ENCODE assay signal across 8 cellular contexts in the genomic region with DNA sequence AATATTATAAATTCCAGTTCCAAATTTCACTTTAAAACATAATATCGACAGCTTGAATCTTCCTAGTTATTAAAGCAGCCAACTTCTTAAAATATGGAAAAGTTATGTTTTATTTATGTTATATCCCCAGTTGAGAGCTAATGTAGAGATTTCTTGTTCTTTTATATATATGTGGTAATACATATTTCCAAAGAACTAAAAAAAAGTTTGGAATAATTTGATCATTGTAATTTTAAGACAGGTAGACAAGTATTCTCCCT. TPM values are rescaled to one million over a fixed set of nuclear protein-coding genes. Genes with fewer than 3 reads are reported as not detected.
DNase-seq lines count a peak whose midpoint lies in the region; ATAC-seq, FAIRE-seq and TF ChIP-seq lines count a peak whose summit lies in the region.

No MANE protein-coding gene starts in this region.

- no peak overlapping the region for H3K27ac Mint-ChIP-seq in CD4-positive, CD25-positive, alpha-beta regulatory T cell
- H3K27ac Mint-ChIP-seq in effector memory CD8-positive, alpha-beta T cell: peak overlapping the region in 1 of 2 donors; percentile 83
- peak overlapping the region; percentile 86 for H3K27ac Mint-ChIP-seq in neural progenitor cell

- H4K20me1 ChIP-seq in OCI-LY1 (ENCODE audit: insufficient read depth, low read length): no peaks in the 10 kb centered on the region
- H4K20me1 ChIP-seq in neural progenitor cell (ENCODE audit: low read depth): peaks cover 6% of the 10 kb centered on the region

- peaks cover 79% of the 10 kb centered on the region for H3K27me3 Mint-ChIP-seq in CD4-positive, CD25-positive, alpha-beta regulatory T cell
- peaks cover 82 to 88% of the 10 kb centered on the region in 2 donors for H3K27me3 Mint-ChIP-seq in effector memory CD8-positive, alpha-beta T cell
- peaks cover 3% of the 10 kb centered on the region for H3K27me3 Mint-ChIP-seq in neural progenitor cell (ENCODE audit: insufficient read depth, low read depth)

- no peak for TF ChIP-seq POLR2A in GM12892 (IDR thresholded peaks at IDR 0.05; ENCODE audit: low read depth, low read length)

- no peaks in the 10 kb centered on the region for H3K9me2 ChIP-seq in OCI-LY1 (ENCODE audit: low read depth, low read length)

- H3K27ac ChIP-seq in CD4-positive, CD25-positive, alpha-beta regulatory T cell (ENCODE audit: insufficient read depth, low read length, poor library complexity, severe bottlenecking): no peak overlapping the region
- H3K27ac ChIP-seq in OCI-LY1 (ENCODE audit: low read depth, low read length, poor library complexity, severe bottlenecking): no peak overlapping the region
- peak overlapping the region; percentile 40 for H3K27ac ChIP-seq in neural progenitor cell

- H3K36me3 Mint-ChIP-seq in CD4-positive, CD25-positive, alpha-beta regulatory T cell: no peaks in the 10 kb centered on the region
- H3K36me3 Mint-ChIP-seq in effector memory CD8-positive, alpha-beta T cell (ENCODE audit: insufficient read depth): peaks cover 3% of the 10 kb centered on the region
- H3K36me3 Mint-ChIP-seq in neural progenitor cell: no peaks in the 10 kb centered on the region

- TF ChIP-seq CTCF in OCI-LY1 (IDR thresholded peaks at IDR 0.05; ENCODE audit: low read length) (no peak), neural progenitor cell (IDR thresholded peaks at IDR 0.05) (no peak)

- H3K9me3 ChIP-seq in CD4-positive, CD25-positive, alpha-beta regulatory T cell (ENCODE audit: control insufficient read depth in 2 of 2, low read length in 2 of 2): no peaks in the 10 kb centered on the region
- H3K9me3 ChIP-seq in OCI-LY1 (ENCODE audit: low read length) (no peaks in the 10 kb centered on the region), neural progenitor cell (ENCODE audit: low read depth) (no peaks in the 10 kb centered on the region)

- H3K9me3 Mint-ChIP-seq in CD4-positive, CD25-positive, alpha-beta regulatory T cell: peaks cover 0 to 4% (median 0%) of the 10 kb centered on the region in 7 donors
- H3K9me3 Mint-ChIP-seq in effector memory CD8-positive, alpha-beta T cell: no peaks in the 10 kb centered on the region
- H3K9me3 Mint-ChIP-seq in neural progenitor cell: no peaks in the 10 kb centered on the region

- no peaks in the 10 kb centered on the region for H3K36me3 ChIP-seq in CD4-positive, CD25-positive, alpha-beta regulatory T cell (ENCODE audit: control insufficient read depth, insufficient read depth, low read length)
- no peaks in the 10 kb centered on the region for H3K36me3 ChIP-seq in OCI-LY1 (ENCODE audit: insufficient read depth, low read length)
- H3K36me3 ChIP-seq in neural progenitor cell: no peaks in the 10 kb centered on the region

- H3K4me2 ChIP-seq in OCI-LY1 (ENCODE audit: low read length) (peak overlapping the region; percentile 81), neural progenitor cell (peak overlapping the region; percentile 82)

- H3K4me1 Mint-ChIP-seq in CD4-positive, CD25-positive, alpha-beta regulatory T cell: peaks cover 4 to 16% (median 10%) of the 10 kb centered on the region in 4 donors
- peaks cover 11 to 14% of the 10 kb centered on the region in 2 donors for H3K4me1 Mint-ChIP-seq in effector memory CD8-positive, alpha-beta T cell (ENCODE audit: low read depth in 2 of 2)
- peaks cover 22% of the 10 kb centered on the region for H3K4me1 Mint-ChIP-seq in neural progenitor cell

- H3K79me2 ChIP-seq in OCI-LY1 (ENCODE audit: insufficient read depth, low read length): no peaks in the 10 kb centered on the region
- H3K79me2 ChIP-seq in neural progenitor cell (ENCODE audit: low read depth): peaks cover 21% of the 10 kb centered on the region

- H2AFZ ChIP-seq in OCI-LY1 (ENCODE audit: low read length) (no peak overlapping the region), neural progenitor cell (replicated peaks) (peak overlapping the region; percentile 86)

- peaks cover 15% of the 10 kb centered on the region for H3K4me1 ChIP-seq in CD4-positive, CD25-positive, alpha-beta regulatory T cell (ENCODE audit: control insufficient read depth, insufficient read depth, low read length, poor library complexity, severe bottlenecking)
- H3K4me1 ChIP-seq in OCI-LY1 (ENCODE audit: insufficient read depth, low read length, severe bottlenecking) (peaks cover 10% of the 10 kb centered on the region), neural progenitor cell (peaks cover 9% of the 10 kb centered on the region)

- peak overlapping the region; percentile 93 to 99 (median 96) for H3K4me3 Mint-ChIP-seq in CD4-positive, CD25-positive, alpha-beta regulatory T cell
- peak overlapping the region; percentile 89 to 95 for H3K4me3 Mint-ChIP-seq in effector memory CD8-positive, alpha-beta T cell
- H3K4me3 Mint-ChIP-seq in neural progenitor cell: peak overlapping the region; percentile 97

- FAIRE-seq in GM12892 (lab: Jason Lieb, UNC): no peak

- ATAC-seq in CD4-positive, CD25-positive, alpha-beta regulatory T cell (ENCODE audit: low read depth in 2 of 2): no peak
- ATAC-seq in effector memory CD8-positive, alpha-beta T cell (replicated peaks): no peak
- ATAC-seq in GM19023 (IDR thresholded peaks at IDR 0.05; ENCODE audit: unreplicated experiment): no peak

- H3K9ac ChIP-seq in OCI-LY1 (ENCODE audit: low read length) (no peak overlapping the region), neural progenitor cell (no peak overlapping the region)

- H3F3A ChIP-seq in OCI-LY1 (ENCODE audit: insufficient read depth, low read length): no peaks in the 10 kb centered on the region
- H3F3A ChIP-seq in neural progenitor cell (ENCODE audit: low read depth): peaks cover 17% of the 10 kb centered on the region

- DNase-seq in CD4-positive, CD25-positive, alpha-beta regulatory T cell: no peak
- DNase-seq in effector memory CD8-positive, alpha-beta T cell: no peak
- no peak for DNase-seq in neural progenitor cell (ENCODE audit: low spot score)
- DNase-seq in SW 1271 (lab: John Stamatoyannopoulos, UW): no peak
- DNase-seq in NAMALWA (ENCODE audit: low spot score): no peak
- no peak for DNase-seq in GM12892 (ENCODE audit: insufficient read length)

- peak overlapping the region; percentile 69 for H3K4me3 ChIP-seq in CD4-positive, CD25-positive, alpha-beta regulatory T cell (ENCODE audit: low read depth, low read length)
- H3K4me3 ChIP-seq in OCI-LY1 (ENCODE audit: low read depth, low read length, poor library complexity, severe bottlenecking): peak overlapping the region; percentile 69
- H3K4me3 ChIP-seq in neural progenitor cell: peak overlapping the region; percentile 72

- H3K27me3 ChIP-seq in CD4-positive, CD25-positive, alpha-beta regulatory T cell (ENCODE audit: control insufficient read depth, insufficient read depth, low read length): peaks cover 45% of the 10 kb centered on the region
- H3K27me3 ChIP-seq in OCI-LY1 (ENCODE audit: insufficient read depth, low read length) (0 out of 2 replicates have a peak, but pooled peaks cover 3% of the 10 kb centered on the region), neural progenitor cell (peaks cover 20% of the 10 kb centered on the region)

RNA-seq across cellular contexts. Expression of a gene that starts 0.8 kb away (rescaled TPM):
- total RNA-seq in CD4-positive, CD25-positive, alpha-beta regulatory T cell: 145 TPM
- 100 to 1,000 TPM; 100 to 138 (median 120) TPM for polyA plus RNA-seq in CD4-positive, CD25-positive, alpha-beta regulatory T cell
- 14.3 and 15.8 TPM in 2 replicates for total RNA-seq in neural progenitor cell (ENCODE audit: low replicate concordance)
- 34.0 TPM for polyA plus RNA-seq in GM12892 (2012; ENCODE audit: missing spikeins)

RNA-seq across cellular contexts. Expression of a gene that starts 54.9 kb away (rescaled TPM):
- total RNA-seq in CD4-positive, CD25-positive, alpha-beta regulatory T cell: 194 TPM
- polyA plus RNA-seq in CD4-positive, CD25-positive, alpha-beta regulatory T cell: 100 to 1,000 TPM; 656 to 750 (median 708) TPM
- 77.5 and 123 TPM in 2 replicates for total RNA-seq in neural progenitor cell (ENCODE audit: low replicate concordance)
- polyA plus RNA-seq in GM12892 (2012; ENCODE audit: missing spikeins): 399 TPM
